In the genomic region with DNA sequence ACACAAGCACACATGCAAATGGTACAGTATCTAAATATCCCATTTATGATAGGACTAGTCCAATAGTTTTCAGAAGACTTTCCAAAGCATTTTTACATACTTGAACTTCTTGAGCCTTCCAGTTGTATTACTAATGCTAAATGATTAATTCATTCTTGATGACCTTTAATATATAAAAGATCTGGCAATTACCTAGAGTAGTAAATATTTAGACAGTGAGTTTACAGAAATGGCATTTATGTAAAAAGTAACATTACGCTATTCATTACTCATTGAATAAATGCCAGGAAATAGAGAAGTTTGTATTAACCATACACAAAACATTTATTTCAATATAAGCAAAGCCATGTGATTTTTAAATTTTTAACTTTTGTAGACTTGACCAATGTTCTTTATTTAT, we compare ENCODE assay signal across 26 cellular contexts.
DNase-seq lines count a peak whose midpoint lies in the region; ATAC-seq and TF ChIP-seq lines count a peak whose summit lies in the region.
"Had no signal": no experiment of that assay in that cellular context is flagged by ENCODE, and none has a peak within 500 bp of the region (broad histone marks: within the 10 kb centered on the region; RNA-seq: fewer than 3 reads in every experiment).

No MANE protein-coding gene starts in this region.

- no peaks in the 10 kb centered on the region for H4K20me1 ChIP-seq in smooth muscle cell (ENCODE audit: low read depth)

- no peak overlapping the region for H2AFZ ChIP-seq in smooth muscle cell (ENCODE audit: low read depth)

- peak; percentile 46 for ATAC-seq in SK-N-SH treated with all-trans-retinoic acid at 6 μM for 48 hours
- ATAC-seq in activated CD4-positive, CD25-positive, alpha-beta regulatory T cell treated with anti-CD3 and anti-CD28 coated beads, Interleukin-2, amount 50 U/mL, for 24 hours: no peak
- ATAC-seq: HCT116, right cardiac atrium had no signal

- no peak overlapping the region for H3K27ac ChIP-seq in smooth muscle cell (ENCODE audit: low read depth)
- H3K27ac ChIP-seq: cardiac muscle cell, KMS-11, SJCRH30 had no signal

- WGBS in smooth muscle cell (ENCODE audit: low lambda C conversion rate): 97% methylated on average over 1 of the region's 1 CpG

- no peaks in the 10 kb centered on the region for H3F3A ChIP-seq in smooth muscle cell (ENCODE audit: low read depth)

- peak; percentile 9 for DNase-seq in GM03348 (ENCODE audit: low spot score)
- DNase-seq in fibroblast of mammary gland (ENCODE audit: low read depth): peak; percentile 78
- no peak for DNase-seq in DMS 273 treated with DMSO at 0.1 percent for 48 hours (lab: John Stamatoyannopoulos, UW)
- DNase-seq in stimulated activated CD4-positive, alpha-beta T cell treated with anti-CD3 and anti-CD28 coated beads, Interleukin-2, amount 100 ng/mL, for 48 hours: no peak
- no peak for DNase-seq in smooth muscle cell (lab: John Stamatoyannopoulos, UW; ENCODE audit: unreplicated experiment)
- DNase-seq: activated CD4-positive, alpha-beta memory T cell treated with anti-CD3 and anti-CD28 coated beads, Interleukin-2, amount 10 ng/mL, durations not matched to agents 7 days and 5 days; activated CD4-positive, CD25-positive, alpha-beta regulatory T cell; activated CD8-positive, alpha-beta memory T cell treated with anti-CD3 and anti-CD28 coated beads, Interleukin-2, amount 50 U/mL, for 48 hours; activated naive CD4-positive, alpha-beta T cell treated with anti-CD3 and anti-CD28 coated beads, Interleukin-2, amount 50 U/mL, for 16 hours; amygdala; CD4-positive, alpha-beta T cell; effector memory CD4-positive, alpha-beta T cell; esophagus squamous epithelium; glutamatergic neuron; NCI-H1436; NCI-H345; right cardiac atrium; SJCRH30; stimulated activated naive CD4-positive, alpha-beta T cell had no signal

- no peaks in the 10 kb centered on the region for H3K9me3 ChIP-seq in skeletal muscle satellite cell (replicated peaks; ENCODE audit: low read length)
- no peaks in the 10 kb centered on the region for H3K9me3 ChIP-seq in smooth muscle cell (replicated peaks; ENCODE audit: low read depth)
- H3K9me3 ChIP-seq: SJCRH30 had no signal

- TF ChIP-seq CTCF in fibroblast of mammary gland (conservative IDR thresholded peaks at IDR 0.05; ENCODE audit: control insufficient read depth, insufficient read depth, low read depth, low read length) (no peak), smooth muscle cell (IDR thresholded peaks at IDR 0.05; ENCODE audit: borderline replicate concordance, insufficient read depth, poor library complexity, severe bottlenecking) (no peak)

- no peak overlapping the region for H3K4me3 ChIP-seq in fibroblast of mammary gland (ENCODE audit: control insufficient read depth, low read depth, low read length)
- H3K4me3 ChIP-seq in skeletal muscle satellite cell (ENCODE audit: low read length): peak overlapping the region; percentile 24
- H3K4me3 ChIP-seq in smooth muscle cell: no peak overlapping the region
- H3K4me3 ChIP-seq: cardiac muscle cell, coronary artery, esophagus squamous epithelium, SJCRH30 had no signal

- H3K4me2 ChIP-seq in skeletal muscle satellite cell (ENCODE audit: low read length) (peak overlapping the region; percentile 34), smooth muscle cell (no peak overlapping the region)
- H3K4me2 ChIP-seq: KMS-11 had no signal

- H3K36me3 ChIP-seq in skeletal muscle satellite cell (ENCODE audit: insufficient read depth, low read length) (peaks cover 79% of the 10 kb centered on the region), smooth muscle cell (ENCODE audit: low read depth) (peaks cover 16% of the 10 kb centered on the region)

- no peaks in the 10 kb centered on the region for H3K79me2 ChIP-seq in smooth muscle cell (ENCODE audit: low read depth)

- H3K4me1 ChIP-seq in skeletal muscle satellite cell (ENCODE audit: control insufficient read depth, insufficient read depth, low read length) (peaks cover 31% of the 10 kb centered on the region), smooth muscle cell (ENCODE audit: low read depth) (no peaks in the 10 kb centered on the region)
- H3K4me1 ChIP-seq: esophagus squamous epithelium, SJCRH30 had no signal

- H3K9ac ChIP-seq in skeletal muscle satellite cell (ENCODE audit: low read depth, low read length) (peak overlapping the region; percentile 38), smooth muscle cell (ENCODE audit: low read depth) (no peak overlapping the region)
- H3K9ac ChIP-seq: KMS-11 had no signal

- no peaks in the 10 kb centered on the region for H3K27me3 ChIP-seq in skeletal muscle satellite cell (ENCODE audit: control insufficient read depth, insufficient read depth, low read length)
- no peaks in the 10 kb centered on the region for H3K27me3 ChIP-seq in smooth muscle cell (ENCODE audit: low read depth)
- H3K27me3 ChIP-seq: cardiac muscle cell, esophagus squamous epithelium, SJCRH30 had no signal

TF ChIP-seq in SK-N-SH treated with all-trans-retinoic acid at 6 μM for 48 hours, 23 proteins besides CTCF, POLR2A, EP300 and RAD21:
- TF ChIP-seq TOX (CRISPR knock-in tag; IDR thresholded peaks at IDR 0.05; ENCODE audit: borderline replicate concordance) (peak; percentile 68; the same call in 1 of the 2 replicates), ISL1 (CRISPR knock-in tag; IDR thresholded peaks at IDR 0.05) (peak; percentile 45), ZNF8 (CRISPR knock-in tag; IDR thresholded peaks at IDR 0.05) (no peak)

Comparison
In these comparisons a context has a peak if more than half of its experiments do, and no peak if none do; other contexts are left out.
1. DNase-seq: peak in GM03348 (single experiment) and fibroblast of mammary gland (single experiment); none in DMS 273 treated with DMSO at 0.1 percent for 48 hours (single experiment), stimulated activated CD4-positive, alpha-beta T cell treated with anti-CD3 and anti-CD28 coated beads, Interleukin-2, amount 100 ng/mL, for 48 hours (0 of 2) and smooth muscle cell (single experiment).